ENCODE assay signal across 1 cellular context in genomic region chr18:685438-685837, GRCh38.
TF ChIP-seq lines count a peak whose summit lies in the region.

No MANE protein-coding gene starts in this region.

TF ChIP-seq in HepG2, 621 proteins besides CTCF, POLR2A, EP300 and RAD21:
- TF ChIP-seq, protein P1, sequence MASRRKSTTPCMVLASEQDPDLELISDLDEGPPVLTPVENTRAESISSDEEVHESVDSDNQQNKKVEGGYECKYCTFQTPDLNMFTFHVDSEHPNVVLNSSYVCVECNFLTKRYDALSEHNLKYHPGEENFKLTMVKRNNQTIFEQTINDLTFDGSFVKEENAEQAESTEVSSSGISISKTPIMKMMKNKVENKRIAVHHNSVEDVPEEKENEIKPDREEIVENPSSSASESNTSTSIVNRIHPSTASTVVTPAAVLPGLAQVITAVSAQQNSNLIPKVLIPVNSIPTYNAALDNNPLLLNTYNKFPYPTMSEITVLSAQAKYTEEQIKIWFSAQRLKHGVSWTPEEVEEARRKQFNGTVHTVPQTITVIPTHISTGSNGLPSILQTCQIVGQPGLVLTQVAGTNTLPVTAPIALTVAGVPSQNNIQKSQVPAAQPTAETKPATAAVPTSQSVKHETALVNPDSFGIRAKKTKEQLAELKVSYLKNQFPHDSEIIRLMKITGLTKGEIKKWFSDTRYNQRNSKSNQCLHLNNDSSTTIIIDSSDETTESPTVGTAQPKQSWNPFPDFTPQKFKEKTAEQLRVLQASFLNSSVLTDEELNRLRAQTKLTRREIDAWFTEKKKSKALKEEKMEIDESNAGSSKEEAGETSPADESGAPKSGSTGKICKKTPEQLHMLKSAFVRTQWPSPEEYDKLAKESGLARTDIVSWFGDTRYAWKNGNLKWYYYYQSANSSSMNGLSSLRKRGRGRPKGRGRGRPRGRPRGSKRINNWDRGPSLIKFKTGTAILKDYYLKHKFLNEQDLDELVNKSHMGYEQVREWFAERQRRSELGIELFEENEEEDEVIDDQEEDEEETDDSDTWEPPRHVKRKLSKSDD (CRISPR knock-in tag; IDR thresholded peaks at IDR 0.05; ENCODE audit: low read depth): no peak
